ENCODE assay signal across 8 cellular contexts in the genomic region with DNA sequence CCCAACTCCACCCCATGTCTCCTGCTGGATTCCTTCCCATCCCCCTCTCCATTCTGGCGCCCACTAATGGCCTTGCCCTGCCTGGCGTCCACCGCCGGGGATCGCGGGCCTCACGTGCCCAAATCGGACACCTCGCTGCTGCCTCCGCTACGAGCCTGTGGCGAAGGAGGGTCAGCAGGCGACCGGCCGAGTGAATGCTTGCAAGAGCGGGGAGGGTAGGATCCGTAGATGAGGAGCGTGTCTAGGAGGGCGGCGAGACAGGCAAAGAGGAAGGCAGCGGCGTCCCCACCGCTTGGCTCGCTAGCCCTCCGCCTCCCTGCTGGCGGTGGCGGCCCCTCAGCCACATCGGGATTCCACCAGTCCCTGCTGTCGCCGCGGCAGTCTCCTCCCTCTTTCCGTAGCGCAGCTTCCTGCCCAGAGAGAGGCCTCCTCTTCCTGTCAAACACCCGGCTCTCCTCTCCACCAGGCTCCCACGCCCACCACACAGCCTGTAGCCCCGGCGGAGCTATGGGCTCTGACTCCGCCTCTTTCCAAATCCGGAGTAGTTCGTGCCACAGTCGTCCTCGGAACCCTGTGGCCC. TPM values are rescaled to one million over a fixed set of nuclear protein-coding genes. Genes with fewer than 3 reads are reported as not detected.
A peak's percentile ranks its signal among the peaks of the same experiment; 100 is the strongest.
DNase-seq lines count a peak whose midpoint lies in the region; ATAC-seq and TF ChIP-seq lines count a peak whose summit lies in the region.

A gene (minus strand): TSS at position 387 of the 580 bp plus-strand sequence.

- no peaks in the 10 kb centered on the region for H3K27me3 ChIP-seq in DND-41 (ENCODE audit: insufficient read depth, low read length, poor library complexity)
- H3K27me3 ChIP-seq in Karpas-422 (ENCODE audit: low read length): no peaks in the 10 kb centered on the region
- H3K27me3 ChIP-seq in RWPE2 (ENCODE audit: insufficient read depth, poor library complexity, severe bottlenecking): no peaks in the 10 kb centered on the region
- no peaks in the 10 kb centered on the region for H3K27me3 ChIP-seq in neural cell (ENCODE audit: insufficient read depth, low read depth, low read length)
- H3K27me3 ChIP-seq in stomach: no peaks in the 10 kb centered on the region

- no peaks in the 10 kb centered on the region for H3F3A ChIP-seq in neural cell (ENCODE audit: insufficient read depth, low read length, poor library complexity, severe bottlenecking)

- no peak for TF ChIP-seq POLR2A in stomach (IDR thresholded peaks at IDR 0.05)

- TF ChIP-seq CTCF in DND-41 (IDR thresholded peaks at IDR 0.05; ENCODE audit: borderline replicate concordance, extremely low read depth, low read length, poor library complexity, severe bottlenecking) (no peak), RWPE2 (IDR thresholded peaks at IDR 0.05; ENCODE audit: poor library complexity, severe bottlenecking) (no peak), fibroblast of villous mesenchyme (IDR thresholded peaks at IDR 0.05; ENCODE audit: insufficient read depth, low read depth, low read length) (no peak), neural cell (IDR thresholded peaks at IDR 0.05; ENCODE audit: poor library complexity, severe bottlenecking) (peak; percentile 54), stomach (IDR thresholded peaks at IDR 0.05) (peak in 1 of 7 experiments; percentile 5)

- DNase-seq in DND-41: peak; percentile 92
- DNase-seq in Karpas-422: peak; percentile 92
- peak; percentile 69 for DNase-seq in RWPE2 (ENCODE audit: low spot score)
- peak; percentile 72 for DNase-seq in activated T-helper 2 cell treated with anti-CD3 and anti-CD28 coated beads, Interferon-gamma antibody, Interleukin-2, Interleukin-4, amounts not matched to agents 10 μg/mL and 5 μg/mL and 100 μg/mL, durations not matched to agents 14 hours and 24 hours and 36 hours (ENCODE audit: low spot score)
- DNase-seq in fibroblast of villous mesenchyme (ENCODE audit: low read depth): peak; percentile 77
- DNase-seq in stomach: peak; percentile 74

- no peaks in the 10 kb centered on the region for H4K20me1 ChIP-seq in DND-41 (ENCODE audit: insufficient read depth, low read length)
- H4K20me1 ChIP-seq in Karpas-422 (ENCODE audit: insufficient read depth, low read depth, low read length): no peaks in the 10 kb centered on the region
- H4K20me1 ChIP-seq in neural cell (ENCODE audit: insufficient read depth): no peaks in the 10 kb centered on the region

- no peaks in the 10 kb centered on the region for H3K27me3 Mint-ChIP-seq in activated T-helper 2 cell treated with anti-CD3 and anti-CD28 coated beads, Interferon-gamma antibody, Interleukin-2, Interleukin-4, amounts not matched to agents 10 μg/mL and 5 μg/mL and 100 μg/mL, durations not matched to agents 14 hours and 24 hours and 36 hours (ENCODE audit: low read depth)

- H3K36me3 ChIP-seq in DND-41 (ENCODE audit: insufficient read depth, low read length) (peaks cover 6% of the 10 kb centered on the region; the same call in 1 of the 2 replicates), Karpas-422 (ENCODE audit: insufficient read depth, low read length) (no peaks in the 10 kb centered on the region), RWPE2 (ENCODE audit: low read depth) (no peaks in the 10 kb centered on the region), neural cell (ENCODE audit: insufficient read depth, low read length) (no peaks in the 10 kb centered on the region), stomach (no peaks in the 10 kb centered on the region)

- H3K4me2 ChIP-seq in DND-41 (ENCODE audit: insufficient read depth, low read length) (peak within 1 kb of the TSS; percentile 78), Karpas-422 (ENCODE audit: low read depth, low read length, poor library complexity, severe bottlenecking) (peak within 1 kb of the TSS; percentile 73), neural cell (ENCODE audit: low read length) (peak within 1 kb of the TSS; percentile 55)

- peak within 1 kb of the TSS; percentile 88 for H3K9ac ChIP-seq in DND-41 (ENCODE audit: low read depth, low read length)
- H3K9ac ChIP-seq in Karpas-422 (ENCODE audit: low read length): peak within 1 kb of the TSS; percentile 72
- peak within 1 kb of the TSS; percentile 73 for H3K9ac ChIP-seq in neural cell (ENCODE audit: low read length)

- H3K4me1 ChIP-seq in DND-41 (ENCODE audit: insufficient read depth, low read length) (peaks cover 10% of the 10 kb centered on the region; the same call in 1 of the 2 replicates), Karpas-422 (ENCODE audit: low read length) (peaks cover 15% of the 10 kb centered on the region), RWPE2 (ENCODE audit: insufficient read depth, poor library complexity, severe bottlenecking) (no peaks in the 10 kb centered on the region), stomach (no peaks in the 10 kb centered on the region)

- H3K79me2 ChIP-seq in DND-41 (ENCODE audit: insufficient read depth, low read length): peaks cover 25% of the 10 kb centered on the region
- peaks cover 4% of the 10 kb centered on the region; the same call in 1 of the 2 replicates for H3K79me2 ChIP-seq in Karpas-422 (ENCODE audit: low read length)
- H3K79me2 ChIP-seq in neural cell (replicated peaks; ENCODE audit: insufficient read depth, low read length): no peaks in the 10 kb centered on the region

- H3K9me3 Mint-ChIP-seq in activated T-helper 2 cell treated with anti-CD3 and anti-CD28 coated beads, Interferon-gamma antibody, Interleukin-2, Interleukin-4, amounts not matched to agents 10 μg/mL and 5 μg/mL and 100 μg/mL, durations not matched to agents 14 hours and 24 hours and 36 hours: no peaks in the 10 kb centered on the region

- peak within 1 kb of the TSS; percentile 47 to 89 for H3K4me3 ChIP-seq in DND-41 (ENCODE audit: low read depth in 1 of 2, low read length in 2 of 2)
- H3K4me3 ChIP-seq in Karpas-422 (ENCODE audit: low read length): peak within 1 kb of the TSS; percentile 72
- peak within 1 kb of the TSS; percentile 66 for H3K4me3 ChIP-seq in RWPE2 (ENCODE audit: severe bottlenecking)
- H3K4me3 ChIP-seq in fibroblast of villous mesenchyme (ENCODE audit: low read depth, low read length): peak within 1 kb of the TSS; percentile 73
- peak within 1 kb of the TSS; percentile 69 for H3K4me3 ChIP-seq in neural cell (ENCODE audit: low read length)
- H3K4me3 ChIP-seq in stomach: peak within 1 kb of the TSS; percentile 53 to 64 (median 56)

- H3K9me2 ChIP-seq in Karpas-422 (replicated peaks; ENCODE audit: insufficient read depth, low read length) (0 out of 2 replicates have a peak, but pooled peaks cover 5% of the 10 kb centered on the region), neural cell (ENCODE audit: insufficient read depth, low read length) (no peaks in the 10 kb centered on the region)

- H3K27ac ChIP-seq in DND-41 (ENCODE audit: low read length) (peak within 1 kb of the TSS; percentile 96), Karpas-422 (ENCODE audit: low read length) (no peak within 1 kb of the TSS), RWPE2 (ENCODE audit: poor library complexity, severe bottlenecking) (peak within 1 kb of the TSS; percentile 37), neural cell (ENCODE audit: low read length) (peak within 1 kb of the TSS; percentile 58), stomach (peak within 1 kb of the TSS; percentile 71 to 87 (median 72))

- H3K27ac Mint-ChIP-seq in activated T-helper 2 cell treated with anti-CD3 and anti-CD28 coated beads, Interferon-gamma antibody, Interleukin-2, Interleukin-4, amounts not matched to agents 10 μg/mL and 5 μg/mL and 100 μg/mL, durations not matched to agents 14 hours and 24 hours and 36 hours: peak within 1 kb of the TSS; percentile 84

- intact Hi-C loops in activated T-helper 2 cell treated with anti-CD3 and anti-CD28 coated beads, Interferon-gamma antibody, Interleukin-2, Interleukin-4, amounts not matched to agents 10 μg/mL and 5 μg/mL and 100 μg/mL, durations not matched to agents 14 hours and 24 hours and 36 hours (cut with micrococcal nuclease): loop anchor here (1.0 to 10.0 kb wide), 3 partner anchors 126 to 1404 kb away; a partner anchor contains a TSS
- intact Hi-C loops in stomach (cut with DNase I; ENCODE audit: low total_unique reads): no loop called here

- TF ChIP-seq EP300 in neural cell (conservative IDR thresholded peaks at IDR 0.05; ENCODE audit: poor library complexity, severe bottlenecking) (no peak), stomach (IDR thresholded peaks at IDR 0.05) (no peak)

- peaks cover 15% of the 10 kb centered on the region for H3K36me3 Mint-ChIP-seq in activated T-helper 2 cell treated with anti-CD3 and anti-CD28 coated beads, Interferon-gamma antibody, Interleukin-2, Interleukin-4, amounts not matched to agents 10 μg/mL and 5 μg/mL and 100 μg/mL, durations not matched to agents 14 hours and 24 hours and 36 hours (ENCODE audit: low read depth)

- H3K4me3 Mint-ChIP-seq in activated T-helper 2 cell treated with anti-CD3 and anti-CD28 coated beads, Interferon-gamma antibody, Interleukin-2, Interleukin-4, amounts not matched to agents 10 μg/mL and 5 μg/mL and 100 μg/mL, durations not matched to agents 14 hours and 24 hours and 36 hours (ENCODE audit: low read depth): peak within 1 kb of the TSS; percentile 88

- H2AFZ ChIP-seq in DND-41 (ENCODE audit: low read depth, low read length) (peak within 1 kb of the TSS; percentile 96), Karpas-422 (ENCODE audit: low read length) (peak within 1 kb of the TSS; percentile 69; the same call in 1 of the 2 replicates), neural cell (ENCODE audit: low read depth, low read length) (peak within 1 kb of the TSS; percentile 21)

- H3K9me3 ChIP-seq in DND-41 (ENCODE audit: insufficient read depth, low read length, severe bottlenecking) (no peaks in the 10 kb centered on the region), Karpas-422 (ENCODE audit: low read length) (no peaks in the 10 kb centered on the region), RWPE2 (ENCODE audit: severe bottlenecking) (no peaks in the 10 kb centered on the region), neural cell (ENCODE audit: low read length) (no peaks in the 10 kb centered on the region), stomach (no peaks in the 10 kb centered on the region)

- no peak for TF ChIP-seq RAD21 in neural cell (conservative IDR thresholded peaks at IDR 0.05)

- peaks cover 7% of the 10 kb centered on the region for H3K4me1 Mint-ChIP-seq in activated T-helper 2 cell treated with anti-CD3 and anti-CD28 coated beads, Interferon-gamma antibody, Interleukin-2, Interleukin-4, amounts not matched to agents 10 μg/mL and 5 μg/mL and 100 μg/mL, durations not matched to agents 14 hours and 24 hours and 36 hours (ENCODE audit: low read depth)

- ATAC-seq in DND-41 (ENCODE audit: insufficient read depth, low read depth) (peak; percentile 99), GM21825 (IDR thresholded peaks at IDR 0.05; ENCODE audit: unreplicated experiment) (peak; percentile 99), RWPE2 (ENCODE audit: low read depth) (peak; percentile 96)

- 0 to 39% (median 0%) methylated on average over 6 to 42 of the region's 42 CpGs for WGBS in stomach, 5 donors

RNA-seq across cellular contexts. Expression of the gene that starts here (rescaled TPM):
- total RNA-seq in Karpas-422 (2014; rRNA removed; shearing (Covaris generic); ENCODE audit: low replicate concordance): 7.5 and 10.5 TPM in 2 replicates
- total RNA-seq in activated T-helper 2 cell treated with anti-CD3 and anti-CD28 coated beads, Interferon-gamma antibody, Interleukin-2, Interleukin-4, amounts not matched to agents 10 μg/mL and 5 μg/mL and 100 μg/mL, durations not matched to agents 14 hours and 24 hours and 36 hours: 9.5 and 10.0 TPM in 2 replicates
- 6.1 and 7.8 TPM in 2 replicates for total RNA-seq in fibroblast of villous mesenchyme
- polyA plus RNA-seq in neural cell: 25.3 and 32.5 TPM in 2 replicates
- 11.2 TPM in 2 replicates for polyA minus RNA-seq in neural cell
- 1 to 10 TPM in 3 of 5 donors, not detected in 2; 4.1 to 9.9 (median 6.7) TPM for total RNA-seq in stomach
- polyA plus RNA-seq in stomach: 10 to 100 TPM in 1 of 3 donors, 1 to 10 TPM in 2; 4.9 to 10.3 (median 6.9) TPM

Comparison
In these comparisons a context has a peak if more than half of its experiments do, and no peak if none do; other contexts are left out.
1. H2AFZ ChIP-seq: peak in every context shown above with its lines; median percentile 96 in DND-41; 69 in Karpas-422; 21 in neural cell.